In genomic region chr1:18481190-18481920, GRCh38 we compare ENCODE assay signal across 12 cellular contexts. TPM values are rescaled to one million over a fixed set of nuclear protein-coding genes. Genes with fewer than 3 reads are reported as not detected.
DNase-seq lines count a peak whose midpoint lies in the region; ATAC-seq and TF ChIP-seq lines count a peak whose summit lies in the region.
"Had no signal": no experiment of that assay in that cellular context is flagged by ENCODE, and none has a peak within 500 bp of the region (broad histone marks: within the 10 kb centered on the region; RNA-seq: fewer than 3 reads in every experiment).

No MANE protein-coding gene starts in this region.

- H3K4me3 ChIP-seq in iPS-15b (ENCODE audit: low read depth, low read length) (peak overlapping the region; percentile 24), PC-3 (ENCODE audit: low read length) (no peak overlapping the region)
- H3K4me3 ChIP-seq: heart left ventricle, smooth muscle cell had no signal

- H3K27ac ChIP-seq in PC-3 (ENCODE audit: low read length): no peak overlapping the region
- H3K27ac ChIP-seq: heart left ventricle had no signal

- H3K4me1 ChIP-seq in iPS-15b (ENCODE audit: control insufficient read depth, insufficient read depth, low read length): peaks cover 6% of the 10 kb centered on the region
- peaks cover 9% of the 10 kb centered on the region; the same call in 1 of the 2 replicates for H3K4me1 ChIP-seq in PC-3 (ENCODE audit: insufficient read depth, low read length)

- H3K27me3 Mint-ChIP-seq in progenitor cell of endocrine pancreas (peaks cover 12% of the 10 kb centered on the region), osteocyte (ENCODE audit: unreplicated experiment) (no peaks in the 10 kb centered on the region)

- no peak overlapping the region for H3K4me2 ChIP-seq in PC-3 (ENCODE audit: low read length)

- DNase-seq in DMS79 treated with DMSO at 0.1 percent for 48 hours (lab: John Stamatoyannopoulos, UW) (peak; percentile 89), NCI-H2196 (lab: John Stamatoyannopoulos, UW; ENCODE audit: unreplicated experiment) (peak; percentile 84), progenitor cell of endocrine pancreas (ENCODE audit: low spot score, unreplicated experiment) (no peak), osteocyte (ENCODE audit: extremely low spot score, unreplicated experiment) (no peak), PC-3 (no peak), AG08396 (ENCODE audit: low spot score) (no peak)
- DNase-seq: effector CD4-positive, alpha-beta T cell; heart left ventricle; MV-4-11 had no signal

- no peaks in the 10 kb centered on the region for H3K9me2 ChIP-seq in PC-3 (replicated peaks; ENCODE audit: low read length)

- no peaks in the 10 kb centered on the region for H3K9me3 ChIP-seq in iPS-15b (ENCODE audit: control insufficient read depth, insufficient read depth, low read length)
- H3K9me3 ChIP-seq in PC-3 (ENCODE audit: low read length): no peaks in the 10 kb centered on the region
- H3K9me3 ChIP-seq: heart left ventricle had no signal

- POLR2A ChIA-PET in PC-3 (lab: Charles Lee; ENCODE audit: unreplicated experiment): no interaction called here

- ATAC-seq in PC-3: no peak

- H3K27ac Mint-ChIP-seq in progenitor cell of endocrine pancreas (peak overlapping the region; percentile 81), osteocyte (ENCODE audit: unreplicated experiment) (no peak overlapping the region)

- H3K4me1 Mint-ChIP-seq in progenitor cell of endocrine pancreas (ENCODE audit: low read depth) (peaks cover 14% of the 10 kb centered on the region), osteocyte (ENCODE audit: unreplicated experiment) (peaks cover 2% of the 10 kb centered on the region)

- no peaks in the 10 kb centered on the region for H3K27me3 ChIP-seq in iPS-15b (ENCODE audit: control insufficient read depth, insufficient read depth, low read length)
- H3K27me3 ChIP-seq in PC-3 (ENCODE audit: low read length): peaks cover 8% of the 10 kb centered on the region

- CTCF ChIA-PET in PC-3 (lab: Charles Lee): no interaction called here

- H3F3A ChIP-seq in PC-3 (ENCODE audit: low read length, unreplicated experiment): no peaks in the 10 kb centered on the region

- no peaks in the 10 kb centered on the region for H4K20me1 ChIP-seq in PC-3 (ENCODE audit: low read length)

- H3K9me3 Mint-ChIP-seq in progenitor cell of endocrine pancreas (ENCODE audit: low read depth) (no peaks in the 10 kb centered on the region), osteocyte (ENCODE audit: unreplicated experiment) (no peaks in the 10 kb centered on the region)

- H3K4me3 Mint-ChIP-seq in progenitor cell of endocrine pancreas (ENCODE audit: low read depth): no peak overlapping the region
- H3K4me3 Mint-ChIP-seq in osteocyte (ENCODE audit: unreplicated experiment): no peak overlapping the region

- peaks cover 6% of the 10 kb centered on the region for H3K36me3 ChIP-seq in iPS-15b (ENCODE audit: control insufficient read depth, insufficient read depth, low read length)
- H3K36me3 ChIP-seq in PC-3 (ENCODE audit: low read depth, low read length): no peaks in the 10 kb centered on the region
- H3K36me3 ChIP-seq: heart left ventricle had no signal

- H2AFZ ChIP-seq in PC-3 (ENCODE audit: low read length): no peak overlapping the region

- H3K36me3 Mint-ChIP-seq in progenitor cell of endocrine pancreas (ENCODE audit: insufficient read depth): no peaks in the 10 kb centered on the region
- no peaks in the 10 kb centered on the region for H3K36me3 Mint-ChIP-seq in osteocyte (ENCODE audit: unreplicated experiment)

- BruUV-seq in PC-3 (replicated peaks; lab: Mats Ljungman, UMichigan): no TSS peak

- intact Hi-C loops in PC-3 (cut with micrococcal nuclease): no loop called here

- H3K79me2 ChIP-seq in PC-3 (ENCODE audit: low read length): no peaks in the 10 kb centered on the region

- TF ChIP-seq CTCF in progenitor cell of endocrine pancreas (IDR thresholded peaks at IDR 0.05; ENCODE audit: unreplicated experiment) (no peak), osteocyte (IDR thresholded peaks at IDR 0.05) (no peak), PC-3 (conservative IDR thresholded peaks at IDR 0.05; ENCODE audit: low read depth, low read length) (no peak)

- H3K9ac ChIP-seq in iPS-15b (ENCODE audit: low read depth, low read length): no peak overlapping the region
- no peak overlapping the region for H3K9ac ChIP-seq in PC-3 (ENCODE audit: low read length)

RNA-seq across cellular contexts. Expression of gene KLHDC7A, which starts 0.6 kb away (rescaled TPM):
- total RNA-seq in progenitor cell of endocrine pancreas: 0.96 and 1.6 TPM in 2 replicates
- total RNA-seq in osteocyte: not detected in 2 replicates
- total RNA-seq in PC-3 (2014; rRNA removed): not detected in 2 replicates
- total RNA-seq: myocyte, smooth muscle cell had no signal

Comparison
In these comparisons a context has a peak if more than half of its experiments do, and no peak if none do; other contexts are left out.
1. DNase-seq: peak in DMS79 treated with DMSO at 0.1 percent for 48 hours (single experiment) and NCI-H2196 (single experiment); none in progenitor cell of endocrine pancreas (single experiment), osteocyte (single experiment), PC-3 (single experiment) and AG08396 (single experiment).